In the genomic region with DNA sequence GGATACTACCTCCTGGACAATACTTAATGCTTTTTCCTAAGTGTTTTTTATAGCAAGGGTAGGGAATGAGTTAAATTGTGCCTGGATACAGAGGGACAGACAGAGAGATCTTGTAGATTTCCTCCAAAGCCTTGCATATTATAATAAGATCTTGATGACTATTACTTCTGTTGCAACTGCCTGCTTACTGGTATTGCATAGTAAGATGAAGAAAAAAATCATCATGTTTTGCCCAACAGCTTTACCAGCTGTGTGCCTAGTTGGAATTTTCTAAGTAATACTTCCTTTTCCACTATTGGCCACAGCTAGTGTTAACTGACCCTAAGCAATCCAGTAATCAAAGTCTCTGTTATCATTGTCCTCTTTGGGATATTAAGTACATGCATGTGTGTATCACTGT, we compare ENCODE assay signal across 18 cellular contexts.
"Had no signal": no experiment of that assay in that cellular context is flagged by ENCODE, and none has a peak within 500 bp of the region (broad histone marks: within the 10 kb centered on the region; RNA-seq: fewer than 3 reads in every experiment).

No MANE protein-coding gene starts in this region.

- H3K27ac ChIP-seq: dorsolateral prefrontal cortex, spleen, testis, upper lobe of left lung had no signal

- H3K4me3 Mint-ChIP-seq: activated naive CD4-positive, alpha-beta T cell treated with anti-CD3 and anti-CD28 coated beads for 36 hours; activated naive CD8-positive, alpha-beta T cell treated with anti-CD3 and anti-CD28 coated beads, Interleukin-2, amount 50 U/mL, for 24 hours; endodermal cell; immature natural killer cell; nephron; stimulated activated naive CD8-positive, alpha-beta T cell treated with anti-CD3 and anti-CD28 coated beads, Interleukin-15, amount 100 ng/mL, for 72 hours had no signal

- H3K27me3 ChIP-seq: dorsolateral prefrontal cortex, spleen, testis, upper lobe of left lung had no signal

- H3K9me3 ChIP-seq: spleen, testis, upper lobe of left lung had no signal

- H3K4me1 ChIP-seq: spleen, testis, upper lobe of left lung had no signal

- H3K27me3 Mint-ChIP-seq: activated naive CD8-positive, alpha-beta T cell treated with anti-CD3 and anti-CD28 coated beads, Interleukin-2, amount 50 U/mL, for 24 hours; stimulated activated naive CD8-positive, alpha-beta T cell treated with anti-CD3 and anti-CD28 coated beads, Interleukin-15, amount 100 ng/mL, for 72 hours had no signal

- H3K4me3 ChIP-seq: dorsolateral prefrontal cortex, spleen, testis, upper lobe of left lung had no signal

- H3K27ac Mint-ChIP-seq: activated naive CD4-positive, alpha-beta T cell treated with anti-CD3 and anti-CD28 coated beads for 36 hours; activated naive CD8-positive, alpha-beta T cell treated with anti-CD3 and anti-CD28 coated beads, Interleukin-2, amount 50 U/mL, for 24 hours; activated T-helper 2 cell treated with anti-CD3 and anti-CD28 coated beads, Interferon-gamma antibody, Interleukin-2, Interleukin-4, amounts not matched to agents 10 μg/mL and 5 μg/mL and 100 μg/mL, durations not matched to agents 14 hours and 24 hours and 36 hours; endodermal cell; immature natural killer cell; nephron; stimulated activated naive CD8-positive, alpha-beta T cell treated with anti-CD3 and anti-CD28 coated beads, Interleukin-15, amount 100 ng/mL, for 72 hours had no signal

- DNase-seq: activated CD4-positive, alpha-beta T cell treated with anti-CD3 and anti-CD28 coated beads for 1 hour; activated CD4-positive, alpha-beta T cell treated with anti-CD3 and anti-CD28 coated beads, Interleukin-2, amount 50 U/mL, for 48 hours; activated naive CD4-positive, alpha-beta T cell treated with anti-CD3 and anti-CD28 coated beads for 36 hours; activated naive CD8-positive, alpha-beta T cell treated with anti-CD3 and anti-CD28 coated beads, Interleukin-2, amount 50 U/mL, for 24 hours; dorsolateral prefrontal cortex; endodermal cell; foreskin melanocyte; head of caudate nucleus; immature natural killer cell; occipital lobe; spleen; stimulated activated naive CD8-positive, alpha-beta T cell treated with anti-CD3 and anti-CD28 coated beads, Interleukin-15, amount 100 ng/mL, for 72 hours; T-helper 1 cell; testis; upper lobe of left lung had no signal

- H3K36me3 ChIP-seq: spleen, upper lobe of left lung had no signal

- ATAC-seq: activated naive CD8-positive, alpha-beta T cell treated with anti-CD3 and anti-CD28 coated beads, Interleukin-2, amount 50 U/mL, for 24 hours; sciatic nerve; stimulated activated naive CD8-positive, alpha-beta T cell treated with anti-CD3 and anti-CD28 coated beads, Interleukin-15, amount 100 ng/mL, for 72 hours had no signal

- H3K4me1 Mint-ChIP-seq: activated naive CD8-positive, alpha-beta T cell treated with anti-CD3 and anti-CD28 coated beads, Interleukin-2, amount 50 U/mL, for 24 hours; endodermal cell; nephron; stimulated activated naive CD8-positive, alpha-beta T cell treated with anti-CD3 and anti-CD28 coated beads, Interleukin-15, amount 100 ng/mL, for 72 hours had no signal

- H3K9me3 Mint-ChIP-seq: activated naive CD4-positive, alpha-beta T cell treated with anti-CD3 and anti-CD28 coated beads for 36 hours; activated naive CD8-positive, alpha-beta T cell treated with anti-CD3 and anti-CD28 coated beads, Interleukin-2, amount 50 U/mL, for 24 hours; activated T-helper 2 cell treated with anti-CD3 and anti-CD28 coated beads, Interferon-gamma antibody, Interleukin-2, Interleukin-4, amounts not matched to agents 10 μg/mL and 5 μg/mL and 100 μg/mL, durations not matched to agents 14 hours and 24 hours and 36 hours; endodermal cell; immature natural killer cell; nephron; stimulated activated naive CD8-positive, alpha-beta T cell treated with anti-CD3 and anti-CD28 coated beads, Interleukin-15, amount 100 ng/mL, for 72 hours had no signal
